ENCODE assay signal across 10 cellular contexts in the genomic region with DNA sequence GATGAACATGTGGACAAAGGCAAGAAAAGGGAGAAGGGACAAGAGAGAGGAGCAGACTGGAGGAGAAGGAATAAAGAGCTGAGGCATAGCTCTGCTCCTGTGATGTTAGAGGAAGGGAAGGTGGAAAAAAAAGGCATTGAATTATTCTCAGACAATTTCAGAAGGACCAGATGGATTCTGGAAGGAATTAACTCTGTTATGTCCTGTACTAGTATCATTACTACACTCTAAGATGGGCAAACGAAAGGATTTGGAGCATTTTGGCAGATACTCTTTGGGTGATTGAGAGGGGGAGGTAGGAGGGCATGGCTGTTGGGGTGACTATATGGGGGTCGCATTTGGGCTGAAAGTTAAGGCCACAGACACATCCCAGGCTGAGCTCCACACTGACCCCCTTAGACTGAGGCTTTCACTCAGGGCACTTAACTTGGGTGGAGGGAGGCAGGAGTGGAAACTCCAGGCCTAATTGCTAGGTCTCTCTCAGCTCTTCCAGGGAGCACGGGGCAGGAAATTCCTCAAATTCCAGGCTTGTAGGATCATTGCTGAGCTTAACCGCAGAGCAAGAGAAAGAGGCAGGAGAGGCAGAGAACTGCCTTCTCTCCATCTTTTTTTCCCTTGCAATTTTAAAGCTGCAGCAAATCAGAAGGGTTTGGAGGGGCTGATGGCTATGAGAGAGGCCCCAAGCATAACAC. TPM values are rescaled to one million over a fixed set of nuclear protein-coding genes. Genes with fewer than 3 reads are reported as not detected.
DNase-seq lines count a peak whose midpoint lies in the region; TF ChIP-seq lines count a peak whose summit lies in the region.
"Had no signal": no experiment of that assay in that cellular context is flagged by ENCODE, and none has a peak within 500 bp of the region (broad histone marks: within the 10 kb centered on the region; RNA-seq: fewer than 3 reads in every experiment).

No MANE protein-coding gene starts in this region.

- no peak for TF ChIP-seq CTCF in AG04450 (IDR thresholded peaks at IDR 0.05; ENCODE audit: low read depth, low read length)
- no peak for TF ChIP-seq CTCF in Peyer's patch (IDR thresholded peaks at IDR 0.05)
- no peak for TF ChIP-seq CTCF in esophagus squamous epithelium (IDR thresholded peaks at IDR 0.05)

- H3K4me1 Mint-ChIP-seq in activated T-helper 1 cell treated with anti-CD3 and anti-CD28 coated beads, Interleukin-12 subunit alpha, Interleukin-12 subunit beta, Interleukin-2, Interleukin-4 antibody, amounts not matched to agents 30 ng/mL and 10 ng/mL and 1 ng/mL, durations not matched to agents 14 hours and 24 hours and 36 hours (ENCODE audit: low read depth) = no peaks in the 10 kb centered on the region
- H3K4me1 Mint-ChIP-seq: stimulated activated naive CD8-positive, alpha-beta T cell treated with anti-CD3 and anti-CD28 coated beads, Interleukin-15, amount 100 ng/mL, for 72 hours had no signal

- POLR2A ChIA-PET in AG04450 (lab: Yijun Ruan, JAX) = interaction anchor here (0.5 to 3.6 kb wide), 9 partner anchors 9 to 26 kb away, joined by 3 to 65 read pairs (median 4); no protein-coding TSS in a partner anchor

- 19 to 27% methylated on average over 3 to 4 of the region's 4 CpGs for WGBS in esophagus squamous epithelium, 2 donors

- intact Hi-C loops in esophagus squamous epithelium (cut with DNase I) = no loop called here
- intact Hi-C loops in activated T-helper 1 cell treated with anti-CD3 and anti-CD28 coated beads, Interleukin-12 subunit alpha, Interleukin-12 subunit beta, Interleukin-2, Interleukin-4 antibody, amounts not matched to agents 30 ng/mL and 10 ng/mL and 1 ng/mL, durations not matched to agents 14 hours and 24 hours and 36 hours (cut with micrococcal nuclease) = no loop called here

- CTCF ChIA-PET in AG04450 (lab: Charles Lee) = interaction anchor here (1.0 to 5.5 kb wide), 8 partner anchors 9 to 99 kb away, joined by 3 to 56 read pairs (median 8); no protein-coding TSS in a partner anchor

- peak overlapping the region; percentile 97 for H3K27ac ChIP-seq in AG04450 (ENCODE audit: low read depth, low read length)
- H3K27ac ChIP-seq in Peyer's patch = peak overlapping the region; percentile 44 to 84 (median 64)
- peak overlapping the region; percentile 68 to 90 (median 76) for H3K27ac ChIP-seq in esophagus squamous epithelium
- H3K27ac ChIP-seq in muscle layer of duodenum (ENCODE audit: low read length) = peak overlapping the region; percentile 98

- H3K27me3 Mint-ChIP-seq in activated T-helper 1 cell treated with anti-CD3 and anti-CD28 coated beads, Interleukin-12 subunit alpha, Interleukin-12 subunit beta, Interleukin-2, Interleukin-4 antibody, amounts not matched to agents 30 ng/mL and 10 ng/mL and 1 ng/mL, durations not matched to agents 14 hours and 24 hours and 36 hours (ENCODE audit: insufficient read depth) = peaks cover 6% of the 10 kb centered on the region
- H3K27me3 Mint-ChIP-seq: stimulated activated naive CD8-positive, alpha-beta T cell treated with anti-CD3 and anti-CD28 coated beads, Interleukin-15, amount 100 ng/mL, for 72 hours had no signal

- H3K4me1 ChIP-seq in Peyer's patch (peaks cover 0 to 42% (median 1%) of the 10 kb centered on the region in 4 donors), esophagus squamous epithelium (peaks cover 27 to 97% (median 78%) of the 10 kb centered on the region in 3 donors), muscle layer of duodenum (ENCODE audit: control insufficient read depth in 1 of 2, insufficient read depth in 2 of 2, low read length in 2 of 2) (peaks cover 31 to 59% of the 10 kb centered on the region in 2 donors)

- H3K4me3 ChIP-seq in AG04450 (ENCODE audit: low read depth, low read length) (peak overlapping the region; percentile 32), Peyer's patch (no peak overlapping the region), esophagus squamous epithelium (peak overlapping the region in 1 of 4 donors; percentile 14), muscle layer of duodenum (ENCODE audit: low read depth in 1 of 2, low read length in 2 of 2) (no peak overlapping the region)

- no peaks in the 10 kb centered on the region for H3K9me3 ChIP-seq in AG04450 (ENCODE audit: control insufficient read depth, insufficient read depth, low read length)
- no peaks in the 10 kb centered on the region for H3K9me3 ChIP-seq in Peyer's patch
- H3K9me3 ChIP-seq in esophagus squamous epithelium = no peaks in the 10 kb centered on the region
- H3K9me3 ChIP-seq in muscle layer of duodenum (ENCODE audit: control insufficient read depth in 1 of 2, low read length in 2 of 2) = no peaks in the 10 kb centered on the region

- H3K36me3 ChIP-seq in Peyer's patch = no peaks in the 10 kb centered on the region
- no peaks in the 10 kb centered on the region for H3K36me3 ChIP-seq in esophagus squamous epithelium
- H3K36me3 ChIP-seq in muscle layer of duodenum (ENCODE audit: control insufficient read depth in 1 of 2, insufficient read depth in 2 of 2, low read length in 2 of 2) = peaks cover 0 to 4% of the 10 kb centered on the region in 2 donors

- no peaks in the 10 kb centered on the region for H3K36me3 Mint-ChIP-seq in activated T-helper 1 cell treated with anti-CD3 and anti-CD28 coated beads, Interleukin-12 subunit alpha, Interleukin-12 subunit beta, Interleukin-2, Interleukin-4 antibody, amounts not matched to agents 30 ng/mL and 10 ng/mL and 1 ng/mL, durations not matched to agents 14 hours and 24 hours and 36 hours (ENCODE audit: low read depth)

- no peaks in the 10 kb centered on the region for H3K27me3 ChIP-seq in AG04450 (ENCODE audit: control insufficient read depth, insufficient read depth, low read length)
- no peaks in the 10 kb centered on the region for H3K27me3 ChIP-seq in Peyer's patch
- H3K27me3 ChIP-seq in esophagus squamous epithelium = no peaks in the 10 kb centered on the region
- H3K27me3 ChIP-seq in muscle layer of duodenum (ENCODE audit: low read depth, low read length) = no peaks in the 10 kb centered on the region

- H3K9me3 Mint-ChIP-seq in activated T-helper 1 cell treated with anti-CD3 and anti-CD28 coated beads, Interleukin-12 subunit alpha, Interleukin-12 subunit beta, Interleukin-2, Interleukin-4 antibody, amounts not matched to agents 30 ng/mL and 10 ng/mL and 1 ng/mL, durations not matched to agents 14 hours and 24 hours and 36 hours = no peaks in the 10 kb centered on the region
- H3K9me3 Mint-ChIP-seq: stimulated activated naive CD8-positive, alpha-beta T cell treated with anti-CD3 and anti-CD28 coated beads, Interleukin-15, amount 100 ng/mL, for 72 hours had no signal

- H3K27ac Mint-ChIP-seq in activated T-helper 1 cell treated with anti-CD3 and anti-CD28 coated beads, Interleukin-12 subunit alpha, Interleukin-12 subunit beta, Interleukin-2, Interleukin-4 antibody, amounts not matched to agents 30 ng/mL and 10 ng/mL and 1 ng/mL, durations not matched to agents 14 hours and 24 hours and 36 hours = no peak overlapping the region

- H3K4me3 Mint-ChIP-seq in activated T-helper 1 cell treated with anti-CD3 and anti-CD28 coated beads, Interleukin-12 subunit alpha, Interleukin-12 subunit beta, Interleukin-2, Interleukin-4 antibody, amounts not matched to agents 30 ng/mL and 10 ng/mL and 1 ng/mL, durations not matched to agents 14 hours and 24 hours and 36 hours = no peak overlapping the region
- H3K4me3 Mint-ChIP-seq: stimulated activated naive CD8-positive, alpha-beta T cell treated with anti-CD3 and anti-CD28 coated beads, Interleukin-15, amount 100 ng/mL, for 72 hours had no signal

- TF ChIP-seq POLR2A in Peyer's patch (IDR thresholded peaks at IDR 0.05) (no peak), esophagus squamous epithelium (IDR thresholded peaks at IDR 0.05) (peak in 1 of 4 donors; percentile 21)

- DNase-seq in AG04450 (ENCODE audit: low read depth, low spot score) (peak; percentile 87), Peyer's patch (peak in 1 of 3 donors; percentile 62), esophagus squamous epithelium (lab: John Stamatoyannopoulos, UW) (no peak), OCI-M1 (lab: John Stamatoyannopoulos, UW) (no peak), NCI-H2196 treated with DMSO at 0.1 percent for 48 hours (lab: John Stamatoyannopoulos, UW; ENCODE audit: unreplicated experiment) (no peak)
- no peak for DNase-seq in activated T-helper 1 cell treated with anti-CD3 and anti-CD28 coated beads, Interleukin-12 subunit alpha, Interleukin-12 subunit beta, Interleukin-2, Interleukin-4 antibody, amounts not matched to agents 30 ng/mL and 10 ng/mL and 1 ng/mL, durations not matched to agents 14 hours and 24 hours and 36 hours (ENCODE audit: low spot score)
- DNase-seq in effector CD4-positive, alpha-beta T cell = no peak
- DNase-seq: anterior cingulate cortex; stimulated activated naive CD8-positive, alpha-beta T cell treated with anti-CD3 and anti-CD28 coated beads, Interleukin-15, amount 100 ng/mL, for 72 hours had no signal

RNA-seq across cellular contexts. Expression of gene KIRREL1, which starts 25.9 kb away (rescaled TPM):
- polyA plus RNA-seq in AG04450 (2011; rRNA removed) = 42.3 and 53.7 TPM in 2 replicates
- 96.0 and 123 TPM in 2 replicates for polyA minus RNA-seq in AG04450 (2011; rRNA and poly(A)+ RNA removed)
- total RNA-seq in Peyer's patch (10 to 100 TPM in 3 of 4 donors, 1 to 10 TPM in 1; 2.8 to 29.7 (median 11.1) TPM), esophagus squamous epithelium (10 to 100 TPM in 3 of 4 donors, 1 to 10 TPM in 1; 3.6 to 18.9 (median 15.2) TPM)
- total RNA-seq in activated T-helper 1 cell treated with anti-CD3 and anti-CD28 coated beads, Interleukin-12 subunit alpha, Interleukin-12 subunit beta, Interleukin-2, Interleukin-4 antibody, amounts not matched to agents 30 ng/mL and 10 ng/mL and 1 ng/mL, durations not matched to agents 14 hours and 24 hours and 36 hours = not detected in 2 replicates
